ENCODE assay signal across 1 cellular context in genomic region chr19:33683881-33684549, GRCh38.
TF ChIP-seq lines count a peak whose summit lies in the region.

No MANE protein-coding gene starts in this region.

TF ChIP-seq in WTC11, 78 proteins besides CTCF, POLR2A, EP300 and RAD21 (continued from another document):
- no peak for TF ChIP-seq ZSCAN18 (CRISPR knock-in tag; IDR thresholded peaks at IDR 0.05)
